ENCODE assay signal across 29 cellular contexts in the genomic region with DNA sequence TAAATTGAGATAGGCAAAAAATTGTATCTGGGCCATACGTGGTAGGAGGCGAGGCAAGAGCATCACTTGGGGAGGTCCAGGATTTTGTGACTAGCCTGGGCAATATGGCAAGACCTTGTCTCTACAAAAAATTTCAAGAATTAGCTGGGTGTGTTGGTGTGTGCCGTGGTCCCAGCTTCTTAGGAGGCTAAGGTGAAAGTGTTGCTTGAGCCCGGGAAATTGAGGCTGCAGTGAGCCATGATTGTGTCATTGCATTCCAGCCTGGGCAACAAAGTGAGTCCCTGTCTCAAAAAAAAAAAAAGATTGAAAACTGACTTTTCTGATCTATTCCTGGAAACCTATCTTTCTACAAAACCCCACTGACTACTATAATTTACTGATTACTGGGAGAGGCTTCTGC. TPM values are rescaled to one million over a fixed set of nuclear protein-coding genes. Genes with fewer than 3 reads are reported as not detected.
DNase-seq lines count a peak whose midpoint lies in the region; ATAC-seq, FAIRE-seq and TF ChIP-seq lines count a peak whose summit lies in the region.
"Had no signal": no experiment of that assay in that cellular context is flagged by ENCODE, and none has a peak within 500 bp of the region (broad histone marks: within the 10 kb centered on the region; RNA-seq: fewer than 3 reads in every experiment).

No MANE protein-coding gene starts in this region.

- no peak overlapping the region for H2BK120ac ChIP-seq in mesendoderm (ENCODE audit: low read depth, low read length)

- peaks cover 30% of the 10 kb centered on the region for H3K36me3 ChIP-seq in GM23248 (ENCODE audit: low read depth)
- H3K36me3 ChIP-seq in GM12878 (ENCODE audit: control insufficient read depth in 2 of 2, insufficient read depth in 2 of 2, low read length in 1 of 2): peaks cover 1 to 21% of the 10 kb centered on the region in 2 experiments
- H3K36me3 ChIP-seq in mesendoderm (ENCODE audit: control insufficient read depth, insufficient read depth, low read length): peaks cover 2% of the 10 kb centered on the region
- peaks cover 0 to 38% (median 18%) of the 10 kb centered on the region in 4 donors for H3K36me3 ChIP-seq in right lobe of liver

- POLR2A ChIA-PET in GM12878 (lab: Charles Lee): interaction anchor here (0.9 to 1.0 kb wide), 3 partner anchors 15 to 716 kb away, joined by 3 to 4 read pairs (median 3); a partner anchor contains a TSS

- H3K18ac ChIP-seq in mesendoderm (ENCODE audit: low read length): no peak overlapping the region

- H3K27me3 ChIP-seq in GM23248 (replicated peaks; ENCODE audit: insufficient read depth): no peaks in the 10 kb centered on the region
- H3K27me3 ChIP-seq in GM12878 (replicated peaks in 1 of 2; ENCODE audit: control insufficient read depth in 2 of 2, insufficient read depth in 2 of 2, low read length in 1 of 2): no peaks in the 10 kb centered on the region
- no peaks in the 10 kb centered on the region for H3K27me3 ChIP-seq in mesendoderm (ENCODE audit: insufficient read depth, low read length, poor library complexity)
- no peaks in the 10 kb centered on the region for H3K27me3 ChIP-seq in right lobe of liver
- H3K27me3 ChIP-seq: esophagus muscularis mucosa, hepatocyte, sigmoid colon had no signal

- intact Hi-C loops in GM12878 (cut with micrococcal nuclease; ENCODE audit: unreplicated experiment) (no loop called here), right lobe of liver (cut with DNase I) (no loop called here)

- TF ChIP-seq POLR2A in GM12878 (IDR thresholded peaks at IDR 0.05; ENCODE audit: low read depth, low read length) (no peak), right lobe of liver (IDR thresholded peaks at IDR 0.05) (no peak)

- H3K27ac ChIP-seq in GM23248: peak overlapping the region; percentile 94
- H3K27ac ChIP-seq in GM12878 (ENCODE audit: control insufficient read depth, insufficient read depth): no peak overlapping the region
- no peak overlapping the region for H3K27ac ChIP-seq in mesendoderm (ENCODE audit: low read depth, low read length)
- H3K27ac ChIP-seq in right lobe of liver: no peak overlapping the region
- H3K27ac ChIP-seq: coronary artery, esophagus muscularis mucosa, hepatocyte, sigmoid colon had no signal

- no peak overlapping the region for H4K8ac ChIP-seq in mesendoderm (ENCODE audit: low read depth, low read length)

- H3K4me1 ChIP-seq in GM23248 (ENCODE audit: insufficient read depth) (peaks cover 34% of the 10 kb centered on the region), GM12878 (ENCODE audit: control insufficient read depth, insufficient read depth, low read length) (peaks cover 46% of the 10 kb centered on the region), mesendoderm (ENCODE audit: control insufficient read depth, low read depth, low read length) (no peaks in the 10 kb centered on the region), right lobe of liver (no peaks in the 10 kb centered on the region)
- H3K4me1 ChIP-seq: sigmoid colon had no signal

- no peak overlapping the region for H2BK15ac ChIP-seq in mesendoderm (replicated peaks; ENCODE audit: low read depth)

- ATAC-seq in GM12878 (no peak), HG03565 (IDR thresholded peaks at IDR 0.05; ENCODE audit: unreplicated experiment) (no peak), GM19351 (IDR thresholded peaks at IDR 0.05; ENCODE audit: unreplicated experiment) (no peak), right lobe of liver (no peak)
- ATAC-seq: activated CD4-positive, alpha-beta T cell treated with anti-CD3 and anti-CD28 coated beads for 36 hours; HepG2; left lobe of liver; PC-3; Right ventricle myocardium inferior had no signal

- SMC1A ChIA-PET in GM12878 (lab: Charles Lee; ENCODE audit: uncharacterized antibody, unreplicated experiment): interaction anchor here (1.0 to 1.5 kb wide), 4 partner anchors 23 to 40 kb away, joined by 4 to 6 read pairs (median 4); a partner anchor contains a TSS

- H3K79me1 ChIP-seq in mesendoderm (ENCODE audit: low read length): no peaks in the 10 kb centered on the region

- no peak overlapping the region for H3K4ac ChIP-seq in mesendoderm (ENCODE audit: low read depth, low read length)

- WGBS in GM23248 (ENCODE audit: low coverage in 1 of 2, low lambda C conversion rate in 2 of 2, missing lambda C conversion rate in 2 of 2), 2 experiments: 51 to 55% methylated on average over 4 of the region's 4 CpGs
- 99% methylated on average over 4 of the region's 4 CpGs for WGBS in GM12878 (ENCODE audit: insufficient coverage, insufficient replicate concordance, low lambda C conversion rate, missing lambda C conversion rate)
- WGBS in mesendoderm (ENCODE audit: extremely low coverage, insufficient coverage, low lambda C conversion rate): no CpG with 5 or more reads among the region's 4 CpGs
- 100% methylated on average over 1 of the region's 4 CpGs for WGBS in right lobe of liver (ENCODE audit: insufficient coverage, low coverage, low lambda C conversion rate, missing lambda C conversion rate)

- no peak overlapping the region for H2BK5ac ChIP-seq in mesendoderm (ENCODE audit: low read length)

- H3K79me2 ChIP-seq in GM23248 (ENCODE audit: insufficient read depth) (peaks cover 60% of the 10 kb centered on the region), GM12878 (ENCODE audit: control insufficient read depth, insufficient read depth, low read length) (peaks cover 21% of the 10 kb centered on the region), mesendoderm (ENCODE audit: control insufficient read depth, insufficient read depth, low read length) (no peaks in the 10 kb centered on the region)

- CTCF ChIA-PET in GM12878 (lab: Yijun Ruan, JAX): interaction anchor here (1.0 to 1.3 kb wide), 4 partner anchors 61 to 258 kb away, joined by 3 to 4 read pairs (median 3); no protein-coding TSS in a partner anchor

- TF ChIP-seq RAD21 in GM12878 (IDR thresholded peaks at IDR 0.05; ENCODE audit: insufficient read depth, low read depth, low read length): no peak

- H3K9me2 ChIP-seq in GM23248 (ENCODE audit: insufficient read depth): no peaks in the 10 kb centered on the region

- H3K23ac ChIP-seq in mesendoderm (ENCODE audit: low read length): no peak overlapping the region

- H2AFZ ChIP-seq in GM23248 (no peak overlapping the region), GM12878 (ENCODE audit: control insufficient read depth, low read depth, low read length) (no peak overlapping the region)
- H2AFZ ChIP-seq: hepatocyte had no signal

- no peak for FAIRE-seq in GM12878 (lab: Jason Lieb, UNC)
- FAIRE-seq: frontal cortex, GM19239, HepG2 had no signal

- no peak overlapping the region for H2AK5ac ChIP-seq in mesendoderm (ENCODE audit: low read length)

- in situ Hi-C loops in GM23248 (cut with MboI): no loop called here
- in situ Hi-C loops in GM12878 (cut with MboI): no loop called here

- H3K4me3 ChIP-seq in AG10803 (ENCODE audit: low read length) (no peak overlapping the region), GM23248 (no peak overlapping the region), GM12878 (no peak overlapping the region), mesendoderm (ENCODE audit: low read length) (no peak overlapping the region), right lobe of liver (no peak overlapping the region)
- H3K4me3 ChIP-seq: coronary artery, esophagus muscularis mucosa, hepatocyte, sigmoid colon had no signal

- peak; percentile 15 for DNase-seq in AG10803 (ENCODE audit: low read depth)
- peak; percentile 33 for DNase-seq in GM23248
- DNase-seq in GM12878 (ENCODE audit: low read depth, low spot score): no peak
- DNase-seq in mesendoderm: peak; percentile 3
- DNase-seq in right lobe of liver: no peak
- DNase-seq: ACHN; activated CD4-positive, alpha-beta T cell treated with anti-CD3 and anti-CD28 coated beads for 36 hours; anterior cingulate cortex; DMS53; effector memory CD4-positive, alpha-beta T cell; GF-D8; Kasumi-1; mesenchymal stem cell; NCI-H1694 treated with DMSO at 0.1 percent for 48 hours; NCI-H2171; NCI-H510A; PC-3; stimulated activated naive CD4-positive, alpha-beta T cell treated with Interleukin-2 at 50 U/mL for 16 hours had no signal

- H3K4me2 ChIP-seq in GM23248 (ENCODE audit: unreplicated experiment): peak overlapping the region; percentile 63
- peak overlapping the region; percentile 46; the same call in 1 of the 2 replicates for H3K4me2 ChIP-seq in GM12878 (ENCODE audit: control insufficient read depth, insufficient read depth)
- H3K4me2 ChIP-seq in mesendoderm (ENCODE audit: low read length): no peak overlapping the region
- H3K4me2 ChIP-seq: hepatocyte had no signal

- H4K20me1 ChIP-seq in GM23248 (ENCODE audit: insufficient read depth) (no peaks in the 10 kb centered on the region), GM12878 (ENCODE audit: control insufficient read depth, insufficient read depth) (no peaks in the 10 kb centered on the region)

- H4K5ac ChIP-seq in mesendoderm (ENCODE audit: low read length): no peak overlapping the region

- H3K9me3 ChIP-seq in GM23248 (ENCODE audit: low read depth) (no peaks in the 10 kb centered on the region), GM12878 (replicated peaks; ENCODE audit: control insufficient read depth, insufficient read depth, low read length) (no peaks in the 10 kb centered on the region), right lobe of liver (no peaks in the 10 kb centered on the region)
- H3K9me3 ChIP-seq: esophagus muscularis mucosa, sigmoid colon had no signal

- RAD21 ChIA-PET in GM12878 (lab: Charles Lee; ENCODE audit: unreplicated experiment): interaction anchor here (1.0 to 1.1 kb wide), 2 partner anchors 10 to 40 kb away, joined by 3 read pairs; no protein-coding TSS in a partner anchor

- no peak for TF ChIP-seq EP300 in GM12878 (IDR thresholded peaks at IDR 0.05; ENCODE audit: borderline replicate concordance in 1 of 2, control insufficient read depth in 1 of 2, low read depth in 2 of 2, low read length in 2 of 2)

- no TSS peak for BruUV-seq in GM12878 (replicated peaks; lab: Mats Ljungman, UMichigan)

- H3K9ac ChIP-seq in GM23248 (peak overlapping the region; percentile 17), GM12878 (ENCODE audit: control insufficient read depth, insufficient read depth, low read length) (no peak overlapping the region), mesendoderm (ENCODE audit: low read length) (no peak overlapping the region)

- TF ChIP-seq CTCF in AG10803 (conservative IDR thresholded peaks at IDR 0.05; ENCODE audit: low read length) (no peak), GM12878 (IDR thresholded peaks at IDR 0.05 in 2 of 3, conservative IDR thresholded peaks at IDR 0.05 in 1 of 3; ENCODE audit: control insufficient read depth in 2 of 3, extremely low read depth in 1 of 3, insufficient read depth in 1 of 3, low read depth in 3 of 3, low read length in 3 of 3) (no peak), right lobe of liver (IDR thresholded peaks at IDR 0.05) (no peak)

- no peak overlapping the region for H3K56ac ChIP-seq in mesendoderm (ENCODE audit: low read length)

- peaks cover 44% of the 10 kb centered on the region for H3F3A ChIP-seq in GM23248 (ENCODE audit: insufficient read depth)

RNA-seq across cellular contexts. Expression of a gene that starts 26.7 kb away (rescaled TPM):
- total RNA-seq in GM23248 (2014; rRNA removed; shearing (Covaris generic)): 21.0 and 21.1 TPM in 2 replicates
- polyA plus RNA-seq in GM23248 (2016; fragmentation: Nextera tagmentation; extraction: Ambion mirVana) (8.2 and 8.9 TPM in 2 replicates), GM12878 (2011; rRNA removed) (32.9 and 39.0 TPM in 2 replicates), GM12878 (2014; fragmentation: Illumina TruSeq; extraction: Trizol) (47.7 and 49.1 TPM in 2 replicates), GM12878 (2014; fragmentation: Nextera tagmentation; extraction: Ambion mirVana) (1 to 10 TPM; 3.2 to 3.4 TPM), GM12878 (2014; rRNA removed) (31.9 and 33.4 TPM in 2 replicates), GM12878 (2016; fragmentation: Nextera tagmentation; extraction: Ambion mirVana) (10 to 100 TPM; 16.5 to 16.6 TPM)
- 148 and 150 TPM in 2 replicates for total RNA-seq in GM12878 (2013; cell fraction: nucleolus; rRNA removed)
- total RNA-seq in GM12878 (2014; rRNA removed) (33.3 and 44.8 TPM in 2 replicates), GM12878 (2014; rRNA removed; fragmentation: Illumina TruSeq; extraction: Trizol) (32.0 and 33.5 TPM in 2 replicates), GM12878 (2021) (53.2 and 55.1 TPM in 2 replicates), right lobe of liver (10 to 100 TPM; 19.4 to 33.4 (median 30.4) TPM)
- polyA plus RNA-seq in GM12878 (2011; ENCODE audit: low read depth): 15.9 TPM
- 27.5 and 29.0 TPM in 2 replicates for polyA plus RNA-seq in GM12878 (2011; cell fraction: cytosol; rRNA removed)
- polyA plus RNA-seq in GM12878 (2011; cell fraction: nucleus; rRNA removed): 29.7 and 32.9 TPM in 2 replicates
- 27.1 and 32.0 TPM in 2 replicates for polyA plus RNA-seq in GM12878 (2012)
- polyA minus RNA-seq in GM12878 (2011; rRNA and poly(A)+ RNA removed): 66.5 and 81.0 TPM in 2 replicates
- polyA minus RNA-seq in GM12878 (2011; cell fraction: cytosol; rRNA and poly(A)+ RNA removed): 40.8 and 41.1 TPM in 2 replicates
- 35.8 and 58.9 TPM in 2 replicates for polyA minus RNA-seq in GM12878 (2011; cell fraction: nucleus; rRNA and poly(A)+ RNA removed)
- polyA plus RNA-seq in mesendoderm (2013, experiment 1 of 2): 37.0 TPM
- 36.0 TPM for polyA plus RNA-seq in mesendoderm (2013, experiment 2 of 2)

RNA-seq across cellular contexts. Expression of a gene that starts 36.9 kb away (rescaled TPM):
- 14.9 and 17.6 TPM in 2 replicates for total RNA-seq in GM23248 (2014; rRNA removed; shearing (Covaris generic))
- 15.4 and 17.2 TPM in 2 replicates for polyA plus RNA-seq in GM23248 (2016; fragmentation: Nextera tagmentation; extraction: Ambion mirVana)
- 36.6 and 39.3 TPM in 2 replicates for total RNA-seq in GM12878 (2013; cell fraction: nucleolus; rRNA removed)
- 27.2 and 28.1 TPM in 2 replicates for total RNA-seq in GM12878 (2014; rRNA removed)
- 33.0 and 34.9 TPM in 2 replicates for total RNA-seq in GM12878 (2014; rRNA removed; fragmentation: Illumina TruSeq; extraction: Trizol)
- 40.2 and 41.2 TPM in 2 replicates for total RNA-seq in GM12878 (2021)
- 19.1 TPM for polyA plus RNA-seq in GM12878 (2011; ENCODE audit: low read depth)
- polyA plus RNA-seq in GM12878 (2011; rRNA removed): 42.0 and 45.4 TPM in 2 replicates
- polyA plus RNA-seq in GM12878 (2011; cell fraction: cytosol; rRNA removed): 28.4 and 30.1 TPM in 2 replicates
- 38.8 and 42.1 TPM in 2 replicates for polyA plus RNA-seq in GM12878 (2011; cell fraction: nucleus; rRNA removed)
- 18.6 and 21.1 TPM in 2 replicates for polyA plus RNA-seq in GM12878 (2012)
- 50.1 and 58.0 TPM in 2 replicates for polyA plus RNA-seq in GM12878 (2014; fragmentation: Illumina TruSeq; extraction: Trizol)
- 10 to 100 TPM in 1 of 2 experiments, 1 to 10 TPM in 1; 8.7 to 10.8 TPM for polyA plus RNA-seq in GM12878 (2014; fragmentation: Nextera tagmentation; extraction: Ambion mirVana)
- polyA plus RNA-seq in GM12878 (2014; rRNA removed): 27.4 and 32.1 TPM in 2 replicates
- polyA plus RNA-seq in GM12878 (2016; fragmentation: Nextera tagmentation; extraction: Ambion mirVana): 10 to 100 TPM; 22.8 to 25.4 TPM
- polyA minus RNA-seq in GM12878 (2011; rRNA and poly(A)+ RNA removed): 46.6 and 64.0 TPM in 2 replicates
- polyA minus RNA-seq in GM12878 (2011; cell fraction: cytosol; rRNA and poly(A)+ RNA removed): 17.8 and 17.9 TPM in 2 replicates
- 17.9 and 26.7 TPM in 2 replicates for polyA minus RNA-seq in GM12878 (2011; cell fraction: nucleus; rRNA and poly(A)+ RNA removed)
- polyA plus RNA-seq in mesendoderm (2013, experiment 1 of 2): 40.4 TPM
- polyA plus RNA-seq in mesendoderm (2013, experiment 2 of 2): 40.3 TPM
- total RNA-seq in right lobe of liver: 10 to 100 TPM in 5 of 6 experiments, 1 to 10 TPM in 1; 9.7 to 14.1 (median 13.2) TPM

Comparison
In these comparisons a context has a peak if more than half of its experiments do, and no peak if none do; other contexts are left out.
1. DNase-seq: peak in AG10803 (single experiment), GM23248 (single experiment) and mesendoderm (single experiment); none in GM12878 (single experiment) and right lobe of liver (0 of 3).